25 cellular contexts compared by ENCODE assay signal in genomic region chr20:33192912-33193501, GRCh38. TPM values are rescaled to one million over a fixed set of nuclear protein-coding genes. Genes with fewer than 3 reads are reported as not detected.
DNase-seq lines count a peak whose midpoint lies in the region; ATAC-seq, FAIRE-seq and TF ChIP-seq lines count a peak whose summit lies in the region.
"Had no signal": no experiment of that assay in that cellular context is flagged by ENCODE, and none has a peak within 500 bp of the region (broad histone marks: within the 10 kb centered on the region; RNA-seq: fewer than 3 reads in every experiment).

No MANE protein-coding gene starts in this region.

- no peak overlapping the region for H3K4me2 ChIP-seq in A549
- H3K4me2 ChIP-seq in GM23338 = no peak overlapping the region
- H3K4me2 ChIP-seq: BLaER1 had no signal

- no peak for DNase-seq in A549 (ENCODE audit: low read depth in 1 of 2, low spot score in 1 of 2)
- no peak for DNase-seq in GM23338 (ENCODE audit: low spot score)
- peak; percentile 6 for DNase-seq in astrocyte of the hippocampus (ENCODE audit: low read depth, low spot score)
- DNase-seq in left kidney (ENCODE audit: low read depth, low spot score) = peak; percentile 62
- DNase-seq in KBM-7 = no peak
- DNase-seq: ACHN; CD4-positive, alpha-beta memory T cell; DND-41; HFFc6; NCI-H1105; NCI-H2029 treated with DMSO at 0.1 percent for 48 hours; NCI-H226; NCI-H524 treated with DMSO at 0.1 percent for 48 hours; SHP77 treated with DMSO at 0.1 percent for 48 hours had no signal

- no peaks in the 10 kb centered on the region for H4K20me1 ChIP-seq in GM23338 (replicated peaks; ENCODE audit: insufficient read depth)
- H4K20me1 ChIP-seq: BLaER1 had no signal

- H3K27ac Mint-ChIP-seq in GM23338 = no peak overlapping the region
- H3K27ac Mint-ChIP-seq: CD4-positive, alpha-beta memory T cell; HFFc6 had no signal

- no peak for FAIRE-seq in A549 (lab: Jason Lieb, UNC)
- FAIRE-seq: GM12891, GM18507, H54 had no signal

- no peaks in the 10 kb centered on the region; the same call in 1 of the 2 replicates for H3K9me2 ChIP-seq in GM23338 (ENCODE audit: insufficient read depth)

- no peak for TF ChIP-seq POLR2A in A549 (IDR thresholded peaks at IDR 0.05; ENCODE audit: low read length)

- H3K4me3 ChIP-seq in A549 (no peak overlapping the region), GM23338 (no peak overlapping the region)
- H3K4me3 ChIP-seq: BLaER1, SK-N-MC had no signal

- no peak overlapping the region for H2AFZ ChIP-seq in GM23338

- peaks cover 5% of the 10 kb centered on the region for H3K27me3 Mint-ChIP-seq in GM23338 (ENCODE audit: insufficient read depth, low read depth, poor library complexity)

- peak overlapping the region in 1 of 2 experiments; percentile 8; a peak in 1 of 6 replicates for H3K27ac ChIP-seq in A549
- no peak overlapping the region for H3K27ac ChIP-seq in GM23338 (ENCODE audit: low read depth)
- H3K27ac ChIP-seq: BLaER1, HL-60, RWPE1, SK-N-MC had no signal

- in situ Hi-C loops in KBM-7 (cut with MboI; ENCODE audit: low pct_unique_long_range_greater_than_20kb, low sequenced_read_pairs) = no loop called here

- no peaks in the 10 kb centered on the region for H3K27me3 ChIP-seq in GM23338 (ENCODE audit: insufficient read depth)
- H3K27me3 ChIP-seq: BLaER1 had no signal

- POLR2A ChIA-PET in A549 (lab: Yijun Ruan, JAX) = no interaction called here

- ATAC-seq in A549 = no peak
- ATAC-seq in GM23338 = no peak
- no peak for ATAC-seq in HG02938 (IDR thresholded peaks at IDR 0.05; ENCODE audit: unreplicated experiment)
- no peak for ATAC-seq in HG03469 (IDR thresholded peaks at IDR 0.05; ENCODE audit: unreplicated experiment)
- no peak for ATAC-seq in GM21360 (IDR thresholded peaks at IDR 0.05; ENCODE audit: unreplicated experiment)

- 23% methylated on average over 8 of the region's 8 CpGs for WGBS in A549 (ENCODE audit: missing lambda C conversion rate)

- H3K36me3 ChIP-seq in GM23338 (ENCODE audit: insufficient read depth) = no peaks in the 10 kb centered on the region
- H3K36me3 ChIP-seq: BLaER1 had no signal

- no peaks in the 10 kb centered on the region for H3F3A ChIP-seq in GM23338 (replicated peaks; ENCODE audit: low read depth)

- no peak for TF ChIP-seq RAD21 in A549 (conservative IDR thresholded peaks at IDR 0.05 in 1 of 2, IDR thresholded peaks at IDR 0.05 in 1 of 2)

- H3K4me1 ChIP-seq in A549 (peaks cover 10% of the 10 kb centered on the region; the same call in 1 of the 3 replicates), GM23338 (ENCODE audit: insufficient read depth) (no peaks in the 10 kb centered on the region)
- H3K4me1 ChIP-seq: BLaER1 had no signal

- TF ChIP-seq EP300 in A549 (IDR thresholded peaks at IDR 0.05) = no peak

- no peaks in the 10 kb centered on the region for H3K79me2 ChIP-seq in GM23338 (replicated peaks; ENCODE audit: insufficient read depth)

- TF ChIP-seq CTCF in A549 (IDR thresholded peaks at IDR 0.05) (no peak), GM23338 (conservative IDR thresholded peaks at IDR 0.05; ENCODE audit: low read depth in 2 of 2) (no peak)

- 0 out of 3 replicates have a peak, but pooled peaks cover 4% of the 10 kb centered on the region for H3K4me1 Mint-ChIP-seq in GM23338
- H3K4me1 Mint-ChIP-seq: CD4-positive, alpha-beta memory T cell had no signal

- no peaks in the 10 kb centered on the region for H3K36me3 Mint-ChIP-seq in GM23338 (ENCODE audit: low read depth)
- H3K36me3 Mint-ChIP-seq: CD4-positive, alpha-beta memory T cell had no signal

- H3K9me3 Mint-ChIP-seq in GM23338 = no peaks in the 10 kb centered on the region
- H3K9me3 Mint-ChIP-seq: CD4-positive, alpha-beta memory T cell; HFFc6 had no signal

- no peak overlapping the region for H3K4me3 Mint-ChIP-seq in GM23338
- H3K4me3 Mint-ChIP-seq: CD4-positive, alpha-beta memory T cell; HFFc6 had no signal

- CTCF ChIA-PET in A549 (lab: Yijun Ruan, JAX) = interaction anchor here (1.1 to 1.6 kb wide), 3 partner anchors 19 to 107 kb away, joined by 3 to 4 read pairs (median 3); no protein-coding TSS in a partner anchor

- no peaks in the 10 kb centered on the region for H3K9me3 ChIP-seq in A549
- H3K9me3 ChIP-seq: BLaER1 had no signal

TF ChIP-seq in A549, 52 proteins besides CTCF, POLR2A, EP300 and RAD21 (continues in another document):
- no peak for TF ChIP-seq NR3C1 (IDR thresholded peaks at IDR 0.05)
- no peak for TF ChIP-seq JUN (IDR thresholded peaks at IDR 0.05)
- peak; percentile 84 for TF ChIP-seq REST (IDR thresholded peaks at IDR 0.05)
- TF ChIP-seq BHLHE40 (IDR thresholded peaks at IDR 0.05; ENCODE audit: low read depth, low read length) = no peak

TF ChIP-seq in GM23338, 12 proteins besides CTCF, POLR2A, EP300 and RAD21:
- TF ChIP-seq JUNB (IDR thresholded peaks at IDR 0.05; ENCODE audit: unreplicated experiment) (no peak), REST (IDR thresholded peaks at IDR 0.05; ENCODE audit: unreplicated experiment) (peak; percentile 70)

RNA-seq across cellular contexts. Expression of gene BPIFA3, which starts 24.1 kb away (rescaled TPM):
- polyA plus RNA-seq in A549 (2011; rRNA removed) (not detected in 2 replicates), A549 (2017; fragmentation: RNase III; extraction: RNeasy Plus Mini Kit Qiagen cat#74134 plus additional on column Dnase treatment) (not detected in 3 replicates), GM23338 (2016; fragmentation: Nextera tagmentation; extraction: Ambion mirVana) (not detected in 2 replicates)
- not detected in 2 replicates for polyA plus RNA-seq in A549 (2012; cell fraction: cytosol; rRNA removed)
- not detected in 2 replicates for polyA plus RNA-seq in A549 (2012; cell fraction: nucleus; rRNA removed)
- not detected in 2 replicates for polyA minus RNA-seq in A549 (2011; rRNA and poly(A)+ RNA removed)
- not detected in 2 replicates for total RNA-seq in GM23338 (2014; rRNA removed; shearing (Covaris generic))
- total RNA-seq: CD4-positive, alpha-beta memory T cell; HFFc6; HT-29 had no signal
- polyA plus RNA-seq: CD4-positive, alpha-beta memory T cell had no signal

RNA-seq across cellular contexts. Expression of gene BPIFA2, which starts 25.0 kb away (rescaled TPM):
- 0.16 TPM in 1 of 2 replicates, not detected in the other for polyA plus RNA-seq in A549 (2011; rRNA removed)
- polyA plus RNA-seq in A549 (2012; cell fraction: cytosol; rRNA removed) = 0.07 and 0.08 TPM in 2 replicates
- polyA plus RNA-seq in A549 (2012; cell fraction: nucleus; rRNA removed) = not detected in 2 replicates
- polyA plus RNA-seq in A549 (2017; fragmentation: RNase III; extraction: RNeasy Plus Mini Kit Qiagen cat#74134 plus additional on column Dnase treatment) = not detected in 3 replicates
- 0.74 TPM in 1 of 2 replicates, not detected in the other for polyA minus RNA-seq in A549 (2011; rRNA and poly(A)+ RNA removed)
- total RNA-seq in GM23338 (2014; rRNA removed; shearing (Covaris generic)) = not detected in 2 replicates
- polyA plus RNA-seq in GM23338 (2016; fragmentation: Nextera tagmentation; extraction: Ambion mirVana) = not detected in 2 replicates
- total RNA-seq: CD4-positive, alpha-beta memory T cell; HFFc6; HT-29 had no signal
- polyA plus RNA-seq: CD4-positive, alpha-beta memory T cell had no signal

RNA-seq across cellular contexts. Expression of gene BPIFA1, which starts 42.8 kb away (rescaled TPM):
- polyA plus RNA-seq in A549 (2011; rRNA removed) (not detected in 2 replicates), A549 (2017; fragmentation: RNase III; extraction: RNeasy Plus Mini Kit Qiagen cat#74134 plus additional on column Dnase treatment) (not detected in 3 replicates), GM23338 (2016; fragmentation: Nextera tagmentation; extraction: Ambion mirVana) (not detected in 2 replicates)
- not detected in 2 replicates for polyA plus RNA-seq in A549 (2012; cell fraction: cytosol; rRNA removed)
- not detected in 2 replicates for polyA plus RNA-seq in A549 (2012; cell fraction: nucleus; rRNA removed)
- not detected in 2 replicates for polyA minus RNA-seq in A549 (2011; rRNA and poly(A)+ RNA removed)
- not detected in 2 replicates for total RNA-seq in GM23338 (2014; rRNA removed; shearing (Covaris generic))
- total RNA-seq: CD4-positive, alpha-beta memory T cell; HFFc6; HT-29 had no signal
- polyA plus RNA-seq: CD4-positive, alpha-beta memory T cell had no signal

Comparison
In these comparisons a context has a peak if more than half of its experiments do, and no peak if none do; other contexts are left out.
1. DNase-seq: peak in astrocyte of the hippocampus (single experiment) and left kidney (single experiment); none in A549 (0 of 2), GM23338 (single experiment) and KBM-7 (single experiment).